Comparison of ENCODE assay signal across 8 cellular contexts in genomic region chr11:12675951-12676711, GRCh38. TPM values are rescaled to one million over a fixed set of nuclear protein-coding genes. Genes with fewer than 3 reads are reported as not detected.
DNase-seq lines count a peak whose midpoint lies in the region; ATAC-seq and TF ChIP-seq lines count a peak whose summit lies in the region.

No MANE protein-coding gene starts in this region.

- peak overlapping the region; percentile 90 for H3K27ac ChIP-seq in Panc1 (ENCODE audit: low read length)

- ATAC-seq in Panc1 (no peak), GM19463 (IDR thresholded peaks at IDR 0.05; ENCODE audit: unreplicated experiment) (no peak), GM19324 (IDR thresholded peaks at IDR 0.05; ENCODE audit: low FRiP score, unreplicated experiment) (no peak)

- POLR2A ChIA-PET in Panc1 (lab: Charles Lee): no interaction called here

- DNase-seq in GM20000 (ENCODE audit: low spot score): peak; percentile 28
- no peak for DNase-seq in Panc1 (ENCODE audit: low read depth, low spot score)
- DNase-seq in fibroblast of mammary gland (ENCODE audit: low read depth): peak; percentile 58
- DNase-seq in retina: peak; percentile 60
- no peak for DNase-seq in stimulated activated CD4-positive, alpha-beta T cell treated with anti-CD3 and anti-CD28 coated beads, Interleukin-2, amount 100 ng/mL, for 48 hours
- DNase-seq in NCI-H146 treated with DMSO at 0.1 percent for 48 hours (lab: John Stamatoyannopoulos, UW; ENCODE audit: unreplicated experiment): no peak

- H3K36me3 ChIP-seq in Panc1 (ENCODE audit: control insufficient read depth, insufficient read depth, low read length): no peaks in the 10 kb centered on the region; the same call in none of the 2 replicates

- H3K4me1 ChIP-seq in Panc1 (ENCODE audit: control insufficient read depth, insufficient read depth, low read length): peaks cover 52% of the 10 kb centered on the region

- CTCF ChIA-PET in Panc1 (lab: Charles Lee): no interaction called here

- intact Hi-C loops in Panc1 (cut with micrococcal nuclease; ENCODE audit: unreplicated experiment): loop anchor here (5.0 to 10.0 kb wide), 2 partner anchors 261 to 344 kb away; no protein-coding TSS in a partner anchor

- H3K9me3 ChIP-seq in Panc1 (ENCODE audit: control insufficient read depth, insufficient read depth, low read depth, low read length): no peaks in the 10 kb centered on the region

- TF ChIP-seq CTCF in GM20000 (IDR thresholded peaks at IDR 0.05; ENCODE audit: extremely low read depth, missing control alignments): no peak
- no peak for TF ChIP-seq CTCF in Panc1 (IDR thresholded peaks at IDR 0.05)
- no peak for TF ChIP-seq CTCF in fibroblast of mammary gland (conservative IDR thresholded peaks at IDR 0.05; ENCODE audit: control insufficient read depth, insufficient read depth, low read depth, low read length)

- no TSS peak for BruUV-seq in Panc1 (replicated peaks; lab: Mats Ljungman, UMichigan)

- in situ Hi-C loops in Panc1 (cut with HindIII; ENCODE audit: low pct_unique_long_range_greater_than_20kb, low sequenced_read_pairs): no loop called here

- no peaks in the 10 kb centered on the region for H3K27me3 ChIP-seq in Panc1 (ENCODE audit: control insufficient read depth, insufficient read depth, low read length)

- H3K4me3 ChIP-seq in Panc1 (ENCODE audit: low read depth in 2 of 2, low read length in 2 of 2) (peak overlapping the region; percentile 78 to 82), fibroblast of mammary gland (ENCODE audit: control insufficient read depth, low read depth, low read length) (peak overlapping the region; percentile 87)

RNA-seq across cellular contexts. Expression of gene TEAD1, which starts 1.9 kb away (rescaled TPM):
- 102 TPM for total RNA-seq in Panc1 (2021; ENCODE audit: unreplicated experiment)
- 37.0 TPM for polyA plus RNA-seq in Panc1 (2012; ENCODE audit: insufficient read length)

Comparison
In these comparisons a context has a peak if more than half of its experiments do, and no peak if none do; other contexts are left out.
1. DNase-seq: peak in GM20000 (single experiment), fibroblast of mammary gland (single experiment) and retina (single experiment); none in Panc1 (single experiment), stimulated activated CD4-positive, alpha-beta T cell treated with anti-CD3 and anti-CD28 coated beads, Interleukin-2, amount 100 ng/mL, for 48 hours (0 of 2) and NCI-H146 treated with DMSO at 0.1 percent for 48 hours (single experiment).